In genomic region chr6:117989086-117989485, GRCh38 we compare ENCODE assay signal across 15 cellular contexts.
"Had no signal": no experiment of that assay in that cellular context is flagged by ENCODE, and none has a peak within 500 bp of the region (broad histone marks: within the 10 kb centered on the region; RNA-seq: fewer than 3 reads in every experiment).

No MANE protein-coding gene starts in this region.

- H3K4me3 Mint-ChIP-seq: naive thymus-derived CD4-positive, alpha-beta T cell; nephron progenitor cell had no signal

- H3K27ac Mint-ChIP-seq: naive thymus-derived CD4-positive, alpha-beta T cell; nephron progenitor cell had no signal

- H3K9me3 Mint-ChIP-seq: naive thymus-derived CD4-positive, alpha-beta T cell; nephron progenitor cell had no signal

- H3K4me1 Mint-ChIP-seq: naive thymus-derived CD4-positive, alpha-beta T cell had no signal

- H3K36me3 Mint-ChIP-seq: naive thymus-derived CD4-positive, alpha-beta T cell had no signal

- DNase-seq: cortex of kidney; esophagus squamous epithelium; foreskin fibroblast; kidney; left cardiac atrium; left ventricle myocardium inferior; mesendoderm; naive thymus-derived CD4-positive, alpha-beta T cell; nephron progenitor cell; posterior cingulate gyrus; right cardiac atrium; stimulated activated CD4-positive, alpha-beta T cell treated with anti-CD3 and anti-CD28 coated beads, Interleukin-2, amount 100 ng/mL, for 48 hours; stimulated activated naive CD4-positive, alpha-beta T cell treated with Interleukin-2 at 50 U/mL for 16 hours; thyroid gland; upper lobe of right lung had no signal

- ATAC-seq: left cardiac atrium; naive thymus-derived CD4-positive, alpha-beta T cell; right cardiac atrium; upper lobe of right lung had no signal
